In genomic region chr3:128458746-128459450, GRCh38 we compare ENCODE assay signal across 25 cellular contexts. TPM values are rescaled to one million over a fixed set of nuclear protein-coding genes. Genes with fewer than 3 reads are reported as not detected.
"Had no signal": no experiment of that assay in that cellular context is flagged by ENCODE, and none has a peak within 500 bp of the region (broad histone marks: within the 10 kb centered on the region; RNA-seq: fewer than 3 reads in every experiment).

No MANE protein-coding gene starts in this region.

- H3K9ac ChIP-seq: parathyroid adenoma had no signal

- H3K4me1 ChIP-seq: sigmoid colon, thyroid gland had no signal

- H3K79me2 ChIP-seq: parathyroid adenoma had no signal

- DNase-seq: activated CD4-positive, alpha-beta T cell treated with anti-CD3 and anti-CD28 coated beads, Interleukin-2, amount 10 ng/mL, durations not matched to agents 24 days and 14 days; activated CD8-positive, alpha-beta T cell treated with anti-CD3 and anti-CD28 coated beads for 36 hours; activated naive CD4-positive, alpha-beta T cell treated with anti-CD3 and anti-CD28 coated beads, Interleukin-2, amount 10 ng/mL, durations not matched to agents 7 days and 5 days; activated naive CD8-positive, alpha-beta T cell treated with anti-CD3 and anti-CD28 coated beads, Interleukin-2, amount 50 U/mL, for 24 hours; activated T-cell treated with anti-CD3 and anti-CD28 coated beads, Interleukin-2, amount 50 U/mL, for 1 hour; anterior cingulate cortex; central memory CD4-positive, alpha-beta T cell; endodermal cell; foreskin fibroblast; hypothalamus; islet precursor cell; midbrain; sigmoid colon; stimulated activated CD4-positive, alpha-beta T cell treated with anti-CD3 and anti-CD28 coated beads, Interleukin-4, amount 100 ng/mL, for 24 hours; thyroid gland had no signal

- ATAC-seq: activated CD8-positive, alpha-beta T cell treated with anti-CD3 and anti-CD28 coated beads for 36 hours; activated naive CD8-positive, alpha-beta T cell treated with anti-CD3 and anti-CD28 coated beads, Interleukin-2, amount 50 U/mL, for 24 hours; activated T-helper 17 cell treated with anti-CD3 and anti-CD28 coated beads, Interleukin-2, amount 50 U/mL, for 72 hours; left lobe of liver; stimulated activated effector memory CD8-positive, alpha-beta T cell treated with anti-CD3 and anti-CD28 coated beads, Interleukin-12 subunit alpha, Interleukin-12 subunit beta, amount 100 ng/mL, for 72 hours had no signal

- H3K9me3 Mint-ChIP-seq: activated CD4-positive, alpha-beta T cell treated with anti-CD3 and anti-CD28 coated beads, Interleukin-2, amount 10 ng/mL, durations not matched to agents 24 days and 14 days; activated CD8-positive, alpha-beta T cell treated with anti-CD3 and anti-CD28 coated beads for 36 hours; activated naive CD4-positive, alpha-beta T cell treated with anti-CD3 and anti-CD28 coated beads, Interleukin-2, amount 10 ng/mL, durations not matched to agents 7 days and 5 days; activated naive CD8-positive, alpha-beta T cell treated with anti-CD3 and anti-CD28 coated beads, Interleukin-2, amount 50 U/mL, for 24 hours; activated T-helper 17 cell treated with anti-CD3 and anti-CD28 coated beads, Interleukin-2, amount 50 U/mL, for 72 hours; endodermal cell; stimulated activated effector memory CD8-positive, alpha-beta T cell treated with anti-CD3 and anti-CD28 coated beads, Interleukin-12 subunit alpha, Interleukin-12 subunit beta, amount 100 ng/mL, for 72 hours had no signal

- H3K36me3 Mint-ChIP-seq: activated naive CD4-positive, alpha-beta T cell treated with anti-CD3 and anti-CD28 coated beads, Interleukin-2, amount 10 ng/mL, durations not matched to agents 7 days and 5 days; brain; stimulated activated effector memory CD8-positive, alpha-beta T cell treated with anti-CD3 and anti-CD28 coated beads, Interleukin-12 subunit alpha, Interleukin-12 subunit beta, amount 100 ng/mL, for 72 hours had no signal

- H3K27me3 ChIP-seq: thyroid gland had no signal

- H3K27ac Mint-ChIP-seq: activated CD4-positive, alpha-beta T cell treated with anti-CD3 and anti-CD28 coated beads, Interleukin-2, amount 10 ng/mL, durations not matched to agents 24 days and 14 days; activated CD8-positive, alpha-beta T cell treated with anti-CD3 and anti-CD28 coated beads for 36 hours; activated naive CD4-positive, alpha-beta T cell treated with anti-CD3 and anti-CD28 coated beads, Interleukin-2, amount 10 ng/mL, durations not matched to agents 7 days and 5 days; activated naive CD8-positive, alpha-beta T cell treated with anti-CD3 and anti-CD28 coated beads, Interleukin-2, amount 50 U/mL, for 24 hours; activated T-helper 17 cell treated with anti-CD3 and anti-CD28 coated beads, Interleukin-2, amount 50 U/mL, for 72 hours; endodermal cell; stimulated activated effector memory CD8-positive, alpha-beta T cell treated with anti-CD3 and anti-CD28 coated beads, Interleukin-12 subunit alpha, Interleukin-12 subunit beta, amount 100 ng/mL, for 72 hours had no signal

- H3K4me1 Mint-ChIP-seq: activated CD4-positive, alpha-beta T cell treated with anti-CD3 and anti-CD28 coated beads, Interleukin-2, amount 10 ng/mL, durations not matched to agents 24 days and 14 days; activated naive CD4-positive, alpha-beta T cell treated with anti-CD3 and anti-CD28 coated beads, Interleukin-2, amount 10 ng/mL, durations not matched to agents 7 days and 5 days; activated naive CD8-positive, alpha-beta T cell treated with anti-CD3 and anti-CD28 coated beads, Interleukin-2, amount 50 U/mL, for 24 hours; activated T-helper 17 cell treated with anti-CD3 and anti-CD28 coated beads, Interleukin-2, amount 50 U/mL, for 72 hours; stimulated activated effector memory CD8-positive, alpha-beta T cell treated with anti-CD3 and anti-CD28 coated beads, Interleukin-12 subunit alpha, Interleukin-12 subunit beta, amount 100 ng/mL, for 72 hours had no signal

- H3K4me3 Mint-ChIP-seq: activated CD4-positive, alpha-beta T cell treated with anti-CD3 and anti-CD28 coated beads, Interleukin-2, amount 10 ng/mL, durations not matched to agents 24 days and 14 days; activated CD8-positive, alpha-beta T cell treated with anti-CD3 and anti-CD28 coated beads for 36 hours; activated naive CD4-positive, alpha-beta T cell treated with anti-CD3 and anti-CD28 coated beads, Interleukin-2, amount 10 ng/mL, durations not matched to agents 7 days and 5 days; activated naive CD8-positive, alpha-beta T cell treated with anti-CD3 and anti-CD28 coated beads, Interleukin-2, amount 50 U/mL, for 24 hours; activated T-helper 17 cell treated with anti-CD3 and anti-CD28 coated beads, Interleukin-2, amount 50 U/mL, for 72 hours; brain; endodermal cell; stimulated activated effector memory CD8-positive, alpha-beta T cell treated with anti-CD3 and anti-CD28 coated beads, Interleukin-12 subunit alpha, Interleukin-12 subunit beta, amount 100 ng/mL, for 72 hours had no signal

- H3K27ac ChIP-seq: epithelial cell of prostate, neutrophil, parathyroid adenoma, sigmoid colon, thyroid gland had no signal

- H2AFZ ChIP-seq: parathyroid adenoma had no signal

- H3K4me3 ChIP-seq: sigmoid colon, thyroid gland had no signal

- H3K36me3 ChIP-seq: neutrophil, sigmoid colon, thyroid gland had no signal

RNA-seq across cellular contexts. Expression of gene DNAJB8, which starts 7.8 kb away (rescaled TPM):
- total RNA-seq: activated CD4-positive, alpha-beta T cell treated with anti-CD3 and anti-CD28 coated beads, Interleukin-2, amount 10 ng/mL, durations not matched to agents 24 days and 14 days; activated CD8-positive, alpha-beta T cell treated with anti-CD3 and anti-CD28 coated beads for 36 hours; activated T-helper 17 cell treated with anti-CD3 and anti-CD28 coated beads, Interleukin-2, amount 50 U/mL, for 72 hours; endodermal cell; glomerular endothelial cell; left lobe of liver; lung microvascular endothelial cell; sigmoid colon; thyroid gland; urinary bladder had no signal
- polyA plus RNA-seq: sigmoid colon, urinary bladder had no signal

RNA-seq across cellular contexts. Expression of gene GATA2, which starts 34.1 kb away (rescaled TPM):
- total RNA-seq: activated CD4-positive, alpha-beta T cell treated with anti-CD3 and anti-CD28 coated beads, Interleukin-2, amount 10 ng/mL, durations not matched to agents 24 days and 14 days; activated CD8-positive, alpha-beta T cell treated with anti-CD3 and anti-CD28 coated beads for 36 hours had no signal
